24 cellular contexts compared by ENCODE assay signal in the genomic region with DNA sequence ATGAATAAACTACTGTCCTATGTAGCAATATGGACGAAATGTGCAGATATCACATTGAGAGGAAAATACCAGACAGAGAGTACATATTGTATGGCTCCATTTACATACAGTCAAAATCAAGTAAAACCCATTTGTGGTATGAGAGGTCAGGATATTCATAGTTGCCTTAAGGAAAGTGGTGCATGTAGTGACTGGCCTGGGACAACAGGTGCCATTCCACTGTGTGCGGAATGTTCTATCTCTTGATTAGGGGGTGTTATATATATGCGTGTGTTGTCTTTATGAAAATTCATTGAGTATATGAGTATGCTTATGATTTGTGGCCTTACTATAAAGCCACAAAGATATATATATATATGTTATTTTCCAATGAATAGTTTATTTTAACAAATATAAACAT.
"Had no signal": no experiment of that assay in that cellular context is flagged by ENCODE, and none has a peak within 500 bp of the region (broad histone marks: within the 10 kb centered on the region; RNA-seq: fewer than 3 reads in every experiment).

No MANE protein-coding gene starts in this region.

- H3K27me3 ChIP-seq: colonic mucosa, dorsolateral prefrontal cortex, esophagus muscularis mucosa, esophagus squamous epithelium, foreskin keratinocyte, gastrocnemius medialis, gastroesophageal sphincter, heart left ventricle, heart right ventricle had no signal

- H3K36me3 ChIP-seq: colonic mucosa, esophagus muscularis mucosa, esophagus squamous epithelium, gastrocnemius medialis, gastroesophageal sphincter, heart left ventricle, heart right ventricle had no signal

- H3K27ac ChIP-seq: colonic mucosa, coronary artery, dorsolateral prefrontal cortex, epithelial cell of prostate, esophagus muscularis mucosa, esophagus squamous epithelium, foreskin keratinocyte, gastrocnemius medialis, gastroesophageal sphincter, heart left ventricle, heart right ventricle had no signal

- H3K4me3 ChIP-seq: colonic mucosa, coronary artery, dorsolateral prefrontal cortex, esophagus muscularis mucosa, esophagus squamous epithelium, gastrocnemius medialis, gastroesophageal sphincter, heart left ventricle, heart right ventricle had no signal

- ATAC-seq: effector memory CD8-positive, alpha-beta T cell; esophagus mucosa; foreskin keratinocyte; gastrocnemius medialis; gastroesophageal sphincter had no signal

- DNase-seq: colonic mucosa; cortex of kidney; dermis blood vessel endothelial cell; dorsolateral prefrontal cortex; effector CD4-positive, alpha-beta T cell; effector CD8-positive, alpha-beta T cell; effector memory CD4-positive, alpha-beta T cell; effector memory CD8-positive, alpha-beta T cell; endodermal cell; erythroblast; esophagus squamous epithelium; foreskin fibroblast; foreskin keratinocyte; foreskin melanocyte; gastrocnemius medialis; glutamatergic neuron; head of caudate nucleus; heart left ventricle; heart right ventricle had no signal

- H3K4me1 ChIP-seq: colonic mucosa, esophagus muscularis mucosa, esophagus squamous epithelium, foreskin keratinocyte, gastrocnemius medialis, gastroesophageal sphincter, heart right ventricle had no signal

- H3K9me3 ChIP-seq: colonic mucosa, esophagus muscularis mucosa, esophagus squamous epithelium, gastrocnemius medialis, gastroesophageal sphincter had no signal
